1 cellular context compared by ENCODE assay signal in the genomic region with DNA sequence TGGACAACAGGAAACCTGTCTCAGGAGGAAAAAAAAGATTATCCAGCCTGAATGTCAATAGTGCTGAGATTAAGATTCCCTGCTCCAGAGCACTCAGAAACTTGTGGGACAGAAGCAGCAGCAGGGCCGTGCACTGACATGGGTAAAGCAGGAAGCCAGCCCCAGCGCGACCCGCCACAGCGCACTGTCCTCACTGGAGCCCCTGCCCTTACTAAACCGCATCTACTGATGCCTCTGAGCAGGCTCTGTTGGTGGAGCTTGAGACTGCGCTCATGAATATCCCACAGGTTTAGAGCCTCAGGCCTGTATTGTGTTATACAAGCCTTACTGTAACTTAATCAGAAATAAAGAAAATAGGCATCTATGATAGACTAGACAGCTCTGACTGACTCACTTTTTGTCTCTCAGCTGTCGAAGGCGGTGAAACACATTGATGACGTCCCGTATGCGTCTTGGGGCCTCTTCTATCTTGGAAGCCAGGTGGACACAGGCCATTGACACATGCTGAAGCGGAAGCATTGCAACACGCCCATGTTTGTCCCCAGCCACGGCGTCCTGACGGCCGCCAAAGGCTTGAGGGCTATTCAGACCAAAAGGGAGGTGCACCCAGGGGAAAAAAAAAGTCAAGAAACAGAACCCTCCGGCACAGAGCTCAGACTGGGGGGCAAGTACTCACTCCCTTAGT.
A peak's percentile ranks its signal among the peaks of the same experiment; 100 is the strongest.
TF ChIP-seq lines count a peak whose summit lies in the region.

No MANE protein-coding gene starts in this region.

TF ChIP-seq in K562, 482 proteins besides CTCF, POLR2A, EP300 and RAD21 (continued from another document and continues in another):
- TF ChIP-seq, protein P1, sequence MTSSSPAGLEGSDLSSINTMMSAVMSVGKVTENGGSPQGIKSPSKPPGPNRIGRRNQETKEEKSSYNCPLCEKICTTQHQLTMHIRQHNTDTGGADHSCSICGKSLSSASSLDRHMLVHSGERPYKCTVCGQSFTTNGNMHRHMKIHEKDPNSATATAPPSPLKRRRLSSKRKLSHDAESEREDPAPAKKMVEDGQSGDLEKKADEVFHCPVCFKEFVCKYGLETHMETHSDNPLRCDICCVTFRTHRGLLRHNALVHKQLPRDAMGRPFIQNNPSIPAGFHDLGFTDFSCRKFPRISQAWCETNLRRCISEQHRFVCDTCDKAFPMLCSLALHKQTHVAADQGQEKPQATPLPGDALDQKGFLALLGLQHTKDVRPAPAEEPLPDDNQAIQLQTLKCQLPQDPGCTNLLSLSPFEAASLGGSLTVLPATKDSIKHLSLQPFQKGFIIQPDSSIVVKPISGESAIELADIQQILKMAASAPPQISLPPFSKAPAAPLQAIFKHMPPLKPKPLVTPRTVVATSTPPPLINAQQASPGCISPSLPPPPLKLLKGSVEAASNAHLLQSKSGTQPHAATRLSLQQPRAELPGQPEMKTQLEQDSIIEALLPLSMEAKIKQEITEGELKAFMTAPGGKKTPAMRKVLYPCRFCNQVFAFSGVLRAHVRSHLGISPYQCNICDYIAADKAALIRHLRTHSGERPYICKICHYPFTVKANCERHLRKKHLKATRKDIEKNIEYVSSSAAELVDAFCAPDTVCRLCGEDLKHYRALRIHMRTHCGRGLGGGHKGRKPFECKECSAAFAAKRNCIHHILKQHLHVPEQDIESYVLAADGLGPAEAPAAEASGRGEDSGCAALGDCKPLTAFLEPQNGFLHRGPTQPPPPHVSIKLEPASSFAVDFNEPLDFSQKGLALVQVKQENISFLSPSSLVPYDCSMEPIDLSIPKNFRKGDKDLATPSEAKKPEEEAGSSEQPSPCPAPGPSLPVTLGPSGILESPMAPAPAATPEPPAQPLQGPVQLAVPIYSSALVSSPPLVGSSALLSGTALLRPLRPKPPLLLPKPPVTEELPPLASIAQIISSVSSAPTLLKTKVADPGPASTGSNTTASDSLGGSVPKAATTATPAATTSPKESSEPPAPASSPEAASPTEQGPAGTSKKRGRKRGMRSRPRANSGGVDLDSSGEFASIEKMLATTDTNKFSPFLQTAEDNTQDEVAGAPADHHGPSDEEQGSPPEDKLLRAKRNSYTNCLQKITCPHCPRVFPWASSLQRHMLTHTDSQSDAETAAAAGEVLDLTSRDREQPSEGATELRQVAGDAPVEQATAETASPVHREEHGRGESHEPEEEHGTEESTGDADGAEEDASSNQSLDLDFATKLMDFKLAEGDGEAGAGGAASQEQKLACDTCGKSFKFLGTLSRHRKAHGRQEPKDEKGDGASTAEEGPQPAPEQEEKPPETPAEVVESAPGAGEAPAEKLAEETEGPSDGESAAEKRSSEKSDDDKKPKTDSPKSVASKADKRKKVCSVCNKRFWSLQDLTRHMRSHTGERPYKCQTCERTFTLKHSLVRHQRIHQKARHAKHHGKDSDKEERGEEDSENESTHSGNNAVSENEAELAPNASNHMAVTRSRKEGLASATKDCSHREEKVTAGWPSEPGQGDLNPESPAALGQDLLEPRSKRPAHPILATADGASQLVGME (CRISPR knock-in tag; IDR thresholded peaks at IDR 0.05) = no peak
- TF ChIP-seq SRF (CRISPR knock-in tag; IDR thresholded peaks at IDR 0.05) (peak in 1 of 2 experiments; percentile 76; a peak in 2 of 4 replicates), NCOA4 (IDR thresholded peaks at IDR 0.05; ENCODE audit: partially characterized antibody) (no peak), ZNF24 (IDR thresholded peaks at IDR 0.05) (no peak), XRCC5 (IDR thresholded peaks at IDR 0.05; ENCODE audit: low read depth, low read length) (no peak), ZNF23 (CRISPR knock-in tag; IDR thresholded peaks at IDR 0.05) (no peak), ETV6 (IDR thresholded peaks at IDR 0.05; ENCODE audit: borderline replicate concordance in 1 of 2, low read depth in 2 of 2, low read length in 1 of 2) (no peak), ETV6 (CRISPR knock-in tag; IDR thresholded peaks at IDR 0.05; ENCODE audit: borderline replicate concordance) (no peak), SOX6 (IDR thresholded peaks at IDR 0.05) (no peak), NR2F6 (CRISPR knock-in tag; IDR thresholded peaks at IDR 0.05) (no peak), XRCC4 (IDR thresholded peaks at IDR 0.05; ENCODE audit: extremely low read depth, insufficient read depth, insufficient read length) (no peak), SLC30A9 (CRISPR knock-in tag; IDR thresholded peaks at IDR 0.05) (no peak), ZNF3 (CRISPR knock-in tag; IDR thresholded peaks at IDR 0.05) (no peak), ZNF76 (CRISPR knock-in tag; IDR thresholded peaks at IDR 0.05; ENCODE audit: borderline replicate concordance) (no peak), ZNF311 (CRISPR knock-in tag; IDR thresholded peaks at IDR 0.05) (no peak), NBN (IDR thresholded peaks at IDR 0.05; ENCODE audit: low read depth) (no peak), ZC3H8 (IDR thresholded peaks at IDR 0.05) (no peak), ZNF583 (CRISPR knock-in tag; IDR thresholded peaks at IDR 0.05) (no peak), CREB1 (IDR thresholded peaks at IDR 0.05) (peak; percentile 85), CREB1 (CRISPR knock-in tag; IDR thresholded peaks at IDR 0.05) (0 out of 2 replicates have a peak, but pooled peaks have one; percentile 40), MEF2D (tag; conservative IDR thresholded peaks at IDR 0.05; ENCODE audit: low read depth) (no peak), MTA1 (IDR thresholded peaks at IDR 0.05; ENCODE audit: borderline replicate concordance) (no peak), FOS (IDR thresholded peaks at IDR 0.05; ENCODE audit: extremely low read depth, insufficient read length) (no peak), ZNF445 (CRISPR knock-in tag; IDR thresholded peaks at IDR 0.05; ENCODE audit: low read depth) (no peak), SAFB2 (IDR thresholded peaks at IDR 0.05; ENCODE audit: borderline replicate concordance, low read depth, low read length, severe bottlenecking) (no peak), ZNF282 (CRISPR knock-in tag; IDR thresholded peaks at IDR 0.05) (no peak), POLR3A (IDR thresholded peaks at IDR 0.05; ENCODE audit: borderline replicate concordance, extremely low read depth, insufficient read depth, insufficient read length) (no peak), ZNF436 (CRISPR knock-in tag; IDR thresholded peaks at IDR 0.05) (no peak), RBM22 (IDR thresholded peaks at IDR 0.05; ENCODE audit: low read depth, low read length, poor library complexity, severe bottlenecking) (no peak)
- TF ChIP-seq, protein P2, sequence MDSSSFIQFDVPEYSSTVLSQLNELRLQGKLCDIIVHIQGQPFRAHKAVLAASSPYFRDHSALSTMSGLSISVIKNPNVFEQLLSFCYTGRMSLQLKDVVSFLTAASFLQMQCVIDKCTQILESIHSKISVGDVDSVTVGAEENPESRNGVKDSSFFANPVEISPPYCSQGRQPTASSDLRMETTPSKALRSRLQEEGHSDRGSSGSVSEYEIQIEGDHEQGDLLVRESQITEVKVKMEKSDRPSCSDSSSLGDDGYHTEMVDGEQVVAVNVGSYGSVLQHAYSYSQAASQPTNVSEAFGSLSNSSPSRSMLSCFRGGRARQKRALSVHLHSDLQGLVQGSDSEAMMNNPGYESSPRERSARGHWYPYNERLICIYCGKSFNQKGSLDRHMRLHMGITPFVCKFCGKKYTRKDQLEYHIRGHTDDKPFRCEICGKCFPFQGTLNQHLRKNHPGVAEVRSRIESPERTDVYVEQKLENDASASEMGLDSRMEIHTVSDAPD (CRISPR knock-in tag; IDR thresholded peaks at IDR 0.05) = no peak
- TF ChIP-seq, protein P3, sequence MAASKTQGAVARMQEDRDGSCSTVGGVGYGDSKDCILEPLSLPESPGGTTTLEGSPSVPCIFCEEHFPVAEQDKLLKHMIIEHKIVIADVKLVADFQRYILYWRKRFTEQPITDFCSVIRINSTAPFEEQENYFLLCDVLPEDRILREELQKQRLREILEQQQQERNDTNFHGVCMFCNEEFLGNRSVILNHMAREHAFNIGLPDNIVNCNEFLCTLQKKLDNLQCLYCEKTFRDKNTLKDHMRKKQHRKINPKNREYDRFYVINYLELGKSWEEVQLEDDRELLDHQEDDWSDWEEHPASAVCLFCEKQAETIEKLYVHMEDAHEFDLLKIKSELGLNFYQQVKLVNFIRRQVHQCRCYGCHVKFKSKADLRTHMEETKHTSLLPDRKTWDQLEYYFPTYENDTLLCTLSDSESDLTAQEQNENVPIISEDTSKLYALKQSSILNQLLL (CRISPR knock-in tag; IDR thresholded peaks at IDR 0.05; ENCODE audit: borderline replicate concordance) = no peak
- TF ChIP-seq, protein P4, sequence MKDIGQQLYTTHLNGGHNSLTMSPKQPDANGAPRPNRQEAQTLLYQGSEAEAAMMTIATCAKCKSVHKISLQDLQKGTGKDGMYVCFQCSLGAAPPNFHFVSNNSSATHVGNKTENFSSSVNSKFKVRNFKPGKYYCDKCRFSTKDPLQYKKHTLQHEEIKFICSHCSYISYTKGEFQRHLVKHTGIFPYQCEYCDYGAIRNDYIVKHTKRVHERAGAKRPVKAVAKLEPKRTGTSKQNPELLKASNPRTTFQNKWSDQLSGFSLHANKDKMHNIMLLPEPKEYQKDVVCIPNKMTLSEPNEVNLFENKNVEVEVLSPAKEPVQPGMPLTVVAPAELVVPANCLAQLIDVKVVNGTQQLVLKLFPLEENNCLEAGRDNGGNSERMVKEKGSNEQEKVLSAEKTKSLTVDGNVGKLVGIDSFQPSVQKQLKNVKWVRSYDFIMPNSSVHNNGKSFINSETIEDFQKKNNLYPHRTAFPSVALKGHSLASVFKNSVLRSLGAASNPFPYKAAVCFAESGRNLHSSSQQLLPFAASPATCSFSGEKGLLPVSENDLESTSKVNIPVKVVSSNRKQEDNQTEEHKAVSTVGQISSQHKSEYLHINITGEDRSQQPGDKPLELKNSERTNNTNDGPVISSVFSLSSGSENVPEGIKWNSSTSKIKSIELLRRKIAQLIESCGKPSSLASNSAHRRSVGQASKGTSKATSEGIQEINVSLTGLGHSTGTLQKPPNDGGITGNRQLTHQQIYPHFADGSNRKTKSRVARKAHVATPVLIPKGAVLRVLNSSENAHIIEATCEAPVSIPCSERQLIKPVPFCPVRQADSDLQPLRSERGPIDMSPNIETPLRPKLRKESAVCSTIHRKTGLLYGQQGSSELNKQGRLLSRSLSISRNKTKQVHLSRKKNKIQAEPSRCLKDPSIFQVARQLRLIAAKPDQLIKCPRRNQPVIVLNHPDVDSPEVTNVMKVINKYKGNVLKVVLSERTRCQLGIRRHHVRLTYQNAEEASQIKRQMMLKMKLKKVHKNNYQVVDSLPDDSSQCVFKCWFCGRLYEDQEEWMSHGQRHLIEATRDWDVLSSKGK (CRISPR knock-in tag; IDR thresholded peaks at IDR 0.05) = no peak
- TF ChIP-seq, protein P5, sequence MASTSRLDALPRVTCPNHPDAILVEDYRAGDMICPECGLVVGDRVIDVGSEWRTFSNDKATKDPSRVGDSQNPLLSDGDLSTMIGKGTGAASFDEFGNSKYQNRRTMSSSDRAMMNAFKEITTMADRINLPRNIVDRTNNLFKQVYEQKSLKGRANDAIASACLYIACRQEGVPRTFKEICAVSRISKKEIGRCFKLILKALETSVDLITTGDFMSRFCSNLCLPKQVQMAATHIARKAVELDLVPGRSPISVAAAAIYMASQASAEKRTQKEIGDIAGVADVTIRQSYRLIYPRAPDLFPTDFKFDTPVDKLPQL (IDR thresholded peaks at IDR 0.05; ENCODE audit: extremely low read depth, insufficient read length) = no peak
- TF ChIP-seq, protein P6, sequence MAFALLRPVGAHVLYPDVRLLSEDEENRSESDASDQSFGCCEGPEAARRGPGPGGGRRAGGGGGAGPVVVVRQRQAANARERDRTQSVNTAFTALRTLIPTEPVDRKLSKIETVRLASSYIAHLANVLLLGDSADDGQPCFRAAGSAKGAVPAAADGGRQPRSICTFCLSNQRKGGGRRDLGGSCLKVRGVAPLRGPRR (CRISPR knock-in tag; IDR thresholded peaks at IDR 0.05) = no peak
- TF ChIP-seq, protein P7, sequence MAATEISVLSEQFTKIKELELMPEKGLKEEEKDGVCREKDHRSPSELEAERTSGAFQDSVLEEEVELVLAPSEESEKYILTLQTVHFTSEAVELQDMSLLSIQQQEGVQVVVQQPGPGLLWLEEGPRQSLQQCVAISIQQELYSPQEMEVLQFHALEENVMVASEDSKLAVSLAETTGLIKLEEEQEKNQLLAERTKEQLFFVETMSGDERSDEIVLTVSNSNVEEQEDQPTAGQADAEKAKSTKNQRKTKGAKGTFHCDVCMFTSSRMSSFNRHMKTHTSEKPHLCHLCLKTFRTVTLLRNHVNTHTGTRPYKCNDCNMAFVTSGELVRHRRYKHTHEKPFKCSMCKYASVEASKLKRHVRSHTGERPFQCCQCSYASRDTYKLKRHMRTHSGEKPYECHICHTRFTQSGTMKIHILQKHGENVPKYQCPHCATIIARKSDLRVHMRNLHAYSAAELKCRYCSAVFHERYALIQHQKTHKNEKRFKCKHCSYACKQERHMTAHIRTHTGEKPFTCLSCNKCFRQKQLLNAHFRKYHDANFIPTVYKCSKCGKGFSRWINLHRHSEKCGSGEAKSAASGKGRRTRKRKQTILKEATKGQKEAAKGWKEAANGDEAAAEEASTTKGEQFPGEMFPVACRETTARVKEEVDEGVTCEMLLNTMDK (IDR thresholded peaks at IDR 0.05; ENCODE audit: borderline replicate concordance, insufficient read depth, low read depth, low read length, poor library complexity, severe bottlenecking) = no peak
- TF ChIP-seq, protein P8, sequence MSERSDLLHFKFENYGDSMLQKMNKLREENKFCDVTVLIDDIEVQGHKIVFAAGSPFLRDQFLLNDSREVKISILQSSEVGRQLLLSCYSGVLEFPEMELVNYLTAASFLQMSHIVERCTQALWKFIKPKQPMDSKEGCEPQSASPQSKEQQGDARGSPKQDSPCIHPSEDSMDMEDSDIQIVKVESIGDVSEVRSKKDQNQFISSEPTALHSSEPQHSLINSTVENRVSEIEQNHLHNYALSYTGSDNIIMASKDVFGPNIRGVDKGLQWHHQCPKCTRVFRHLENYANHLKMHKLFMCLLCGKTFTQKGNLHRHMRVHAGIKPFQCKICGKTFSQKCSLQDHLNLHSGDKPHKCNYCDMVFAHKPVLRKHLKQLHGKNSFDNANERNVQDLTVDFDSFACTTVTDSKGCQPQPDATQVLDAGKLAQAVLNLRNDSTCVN (CRISPR knock-in tag; IDR thresholded peaks at IDR 0.05) = no peak
- TF ChIP-seq, protein P9, sequence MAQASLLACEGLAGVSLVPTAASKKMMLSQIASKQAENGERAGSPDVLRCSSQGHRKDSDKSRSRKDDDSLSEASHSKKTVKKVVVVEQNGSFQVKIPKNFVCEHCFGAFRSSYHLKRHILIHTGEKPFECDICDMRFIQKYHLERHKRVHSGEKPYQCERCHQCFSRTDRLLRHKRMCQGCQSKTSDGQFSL (CRISPR knock-in tag; IDR thresholded peaks at IDR 0.05) = no peak
- TF ChIP-seq, protein P9 (tag; IDR thresholded peaks at IDR 0.05) = no peak
- TF ChIP-seq, protein P10, sequence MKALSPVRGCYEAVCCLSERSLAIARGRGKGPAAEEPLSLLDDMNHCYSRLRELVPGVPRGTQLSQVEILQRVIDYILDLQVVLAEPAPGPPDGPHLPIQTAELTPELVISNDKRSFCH (CRISPR knock-in tag; IDR thresholded peaks at IDR 0.05) = no peak
- TF ChIP-seq, protein P10 (tag; IDR thresholded peaks at IDR 0.05) = no peak
- TF ChIP-seq, protein P11, sequence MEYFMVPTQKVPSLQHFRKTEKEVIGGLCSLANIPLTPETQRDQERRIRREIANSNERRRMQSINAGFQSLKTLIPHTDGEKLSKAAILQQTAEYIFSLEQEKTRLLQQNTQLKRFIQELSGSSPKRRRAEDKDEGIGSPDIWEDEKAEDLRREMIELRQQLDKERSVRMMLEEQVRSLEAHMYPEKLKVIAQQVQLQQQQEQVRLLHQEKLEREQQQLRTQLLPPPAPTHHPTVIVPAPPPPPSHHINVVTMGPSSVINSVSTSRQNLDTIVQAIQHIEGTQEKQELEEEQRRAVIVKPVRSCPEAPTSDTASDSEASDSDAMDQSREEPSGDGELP (CRISPR knock-in tag; IDR thresholded peaks at IDR 0.05; ENCODE audit: borderline replicate concordance) = peak; percentile 93
